In genomic region chr18:69998523-69998987, GRCh38 we compare ENCODE assay signal across 2 cellular contexts.
TF ChIP-seq lines count a peak whose summit lies in the region.

No MANE protein-coding gene starts in this region.

TF ChIP-seq in IMR-90, 13 proteins besides CTCF, POLR2A, EP300 and RAD21:
- TF ChIP-seq CHD1 (IDR thresholded peaks at IDR 0.05; ENCODE audit: low read depth, low read length) (no peak), BHLHE40 (IDR thresholded peaks at IDR 0.05; ENCODE audit: low read depth, low read length) (no peak), RCOR1 (IDR thresholded peaks at IDR 0.05; ENCODE audit: insufficient replicate concordance, low read length) (no peak), MAZ (IDR thresholded peaks at IDR 0.05; ENCODE audit: borderline replicate concordance, low read depth, low read length) (no peak), ELK1 (IDR thresholded peaks at IDR 0.05; ENCODE audit: borderline replicate concordance, low read depth, low read length) (no peak), SMC3 (IDR thresholded peaks at IDR 0.05; ENCODE audit: low read depth, low read length) (no peak), RFX5 (IDR thresholded peaks at IDR 0.05; ENCODE audit: low read depth, low read length) (no peak), MAFK (IDR thresholded peaks at IDR 0.05; ENCODE audit: low read depth, low read length) (no peak), CEBPB (IDR thresholded peaks at IDR 0.05; ENCODE audit: low read depth, low read length) (no peak), MXI1 (IDR thresholded peaks at IDR 0.05; ENCODE audit: borderline replicate concordance, low read depth, low read length) (no peak), FOS (IDR thresholded peaks at IDR 0.05; ENCODE audit: low read depth, low read length) (no peak), NFE2L2 (IDR thresholded peaks at IDR 0.05; ENCODE audit: low read depth, low read length) (no peak)
- TF ChIP-seq, protein P1, sequence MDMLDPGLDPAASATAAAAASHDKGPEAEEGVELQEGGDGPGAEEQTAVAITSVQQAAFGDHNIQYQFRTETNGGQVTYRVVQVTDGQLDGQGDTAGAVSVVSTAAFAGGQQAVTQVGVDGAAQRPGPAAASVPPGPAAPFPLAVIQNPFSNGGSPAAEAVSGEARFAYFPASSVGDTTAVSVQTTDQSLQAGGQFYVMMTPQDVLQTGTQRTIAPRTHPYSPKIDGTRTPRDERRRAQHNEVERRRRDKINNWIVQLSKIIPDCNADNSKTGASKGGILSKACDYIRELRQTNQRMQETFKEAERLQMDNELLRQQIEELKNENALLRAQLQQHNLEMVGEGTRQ (IDR thresholded peaks at IDR 0.05; ENCODE audit: low read depth, low read length): no peak

TF ChIP-seq in SK-N-SH treated with all-trans-retinoic acid at 6 μM for 48 hours, 23 proteins besides CTCF, POLR2A, EP300 and RAD21:
- TF ChIP-seq ZC3H10 (CRISPR knock-in tag; IDR thresholded peaks at IDR 0.05) (peak; percentile 41; the same call in 1 of the 2 replicates), RARB (CRISPR knock-in tag; IDR thresholded peaks at IDR 0.05) (no peak), ZFP3 (CRISPR knock-in tag; IDR thresholded peaks at IDR 0.05) (no peak), CSRNP3 (CRISPR knock-in tag; IDR thresholded peaks at IDR 0.05) (no peak), ARNTL (CRISPR knock-in tag; IDR thresholded peaks at IDR 0.05; ENCODE audit: borderline replicate concordance, low read depth) (no peak), ZNF8 (CRISPR knock-in tag; IDR thresholded peaks at IDR 0.05) (no peak), ISL1 (CRISPR knock-in tag; IDR thresholded peaks at IDR 0.05) (peak; percentile 57), ZFP30 (CRISPR knock-in tag; IDR thresholded peaks at IDR 0.05) (no peak), PATZ1 (CRISPR knock-in tag; IDR thresholded peaks at IDR 0.05; ENCODE audit: borderline replicate concordance) (no peak), OSR1 (CRISPR knock-in tag; IDR thresholded peaks at IDR 0.05) (no peak), BACH2 (CRISPR knock-in tag; IDR thresholded peaks at IDR 0.05; ENCODE audit: borderline replicate concordance) (no peak), SNAI2 (CRISPR knock-in tag; IDR thresholded peaks at IDR 0.05) (0 out of 2 replicates have a peak, but pooled peaks have one; percentile 45), GLIS3 (CRISPR knock-in tag; IDR thresholded peaks at IDR 0.05) (no peak), TOX (CRISPR knock-in tag; IDR thresholded peaks at IDR 0.05; ENCODE audit: borderline replicate concordance) (no peak), ESRRG (CRISPR knock-in tag; IDR thresholded peaks at IDR 0.05) (no peak)
- TF ChIP-seq, protein P2, sequence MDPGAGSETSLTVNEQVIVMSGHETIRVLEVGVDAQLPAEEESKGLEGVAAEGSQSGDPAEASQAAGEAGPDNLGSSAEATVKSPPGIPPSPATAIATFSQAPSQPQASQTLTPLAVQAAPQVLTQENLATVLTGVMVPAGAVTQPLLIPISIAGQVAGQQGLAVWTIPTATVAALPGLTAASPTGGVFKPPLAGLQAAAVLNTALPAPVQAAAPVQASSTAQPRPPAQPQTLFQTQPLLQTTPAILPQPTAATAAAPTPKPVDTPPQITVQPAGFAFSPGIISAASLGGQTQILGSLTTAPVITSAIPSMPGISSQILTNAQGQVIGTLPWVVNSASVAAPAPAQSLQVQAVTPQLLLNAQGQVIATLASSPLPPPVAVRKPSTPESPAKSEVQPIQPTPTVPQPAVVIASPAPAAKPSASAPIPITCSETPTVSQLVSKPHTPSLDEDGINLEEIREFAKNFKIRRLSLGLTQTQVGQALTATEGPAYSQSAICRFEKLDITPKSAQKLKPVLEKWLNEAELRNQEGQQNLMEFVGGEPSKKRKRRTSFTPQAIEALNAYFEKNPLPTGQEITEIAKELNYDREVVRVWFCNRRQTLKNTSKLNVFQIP (CRISPR knock-in tag; IDR thresholded peaks at IDR 0.05; ENCODE audit: borderline replicate concordance, low read depth): no peak
- TF ChIP-seq, protein P3, sequence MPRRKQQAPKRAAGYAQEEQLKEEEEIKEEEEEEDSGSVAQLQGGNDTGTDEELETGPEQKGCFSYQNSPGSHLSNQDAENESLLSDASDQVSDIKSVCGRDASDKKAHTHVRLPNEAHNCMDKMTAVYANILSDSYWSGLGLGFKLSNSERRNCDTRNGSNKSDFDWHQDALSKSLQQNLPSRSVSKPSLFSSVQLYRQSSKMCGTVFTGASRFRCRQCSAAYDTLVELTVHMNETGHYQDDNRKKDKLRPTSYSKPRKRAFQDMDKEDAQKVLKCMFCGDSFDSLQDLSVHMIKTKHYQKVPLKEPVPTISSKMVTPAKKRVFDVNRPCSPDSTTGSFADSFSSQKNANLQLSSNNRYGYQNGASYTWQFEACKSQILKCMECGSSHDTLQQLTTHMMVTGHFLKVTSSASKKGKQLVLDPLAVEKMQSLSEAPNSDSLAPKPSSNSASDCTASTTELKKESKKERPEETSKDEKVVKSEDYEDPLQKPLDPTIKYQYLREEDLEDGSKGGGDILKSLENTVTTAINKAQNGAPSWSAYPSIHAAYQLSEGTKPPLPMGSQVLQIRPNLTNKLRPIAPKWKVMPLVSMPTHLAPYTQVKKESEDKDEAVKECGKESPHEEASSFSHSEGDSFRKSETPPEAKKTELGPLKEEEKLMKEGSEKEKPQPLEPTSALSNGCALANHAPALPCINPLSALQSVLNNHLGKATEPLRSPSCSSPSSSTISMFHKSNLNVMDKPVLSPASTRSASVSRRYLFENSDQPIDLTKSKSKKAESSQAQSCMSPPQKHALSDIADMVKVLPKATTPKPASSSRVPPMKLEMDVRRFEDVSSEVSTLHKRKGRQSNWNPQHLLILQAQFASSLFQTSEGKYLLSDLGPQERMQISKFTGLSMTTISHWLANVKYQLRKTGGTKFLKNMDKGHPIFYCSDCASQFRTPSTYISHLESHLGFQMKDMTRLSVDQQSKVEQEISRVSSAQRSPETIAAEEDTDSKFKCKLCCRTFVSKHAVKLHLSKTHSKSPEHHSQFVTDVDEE (CRISPR knock-in tag; IDR thresholded peaks at IDR 0.05): peak; percentile 80; the same call in 1 of the 2 replicates
